Comparison of ENCODE assay signal across 15 cellular contexts in the genomic region with DNA sequence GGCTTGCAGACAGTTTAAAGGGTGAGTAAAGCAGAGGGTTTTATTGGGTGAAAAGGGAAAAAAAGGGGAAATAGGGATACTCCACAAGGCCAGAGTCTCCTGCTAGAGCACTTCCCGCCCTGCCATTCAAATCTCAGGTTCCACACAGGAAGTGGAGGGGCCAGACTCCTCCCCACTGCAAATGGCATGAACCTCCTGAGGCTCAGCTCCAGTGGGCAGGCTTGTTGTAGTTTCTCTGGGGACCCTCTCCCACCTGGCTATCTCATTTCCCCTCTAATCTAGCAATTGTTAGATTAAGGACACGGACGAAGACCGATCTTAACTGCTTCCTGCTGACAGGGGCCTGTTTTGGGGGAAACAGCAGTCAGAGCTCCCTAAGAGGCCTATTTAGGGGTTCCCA. TPM values are rescaled to one million over a fixed set of nuclear protein-coding genes. Genes with fewer than 3 reads are reported as not detected.
DNase-seq lines count a peak whose midpoint lies in the region; ATAC-seq and TF ChIP-seq lines count a peak whose summit lies in the region.
"Had no signal": no experiment of that assay in that cellular context is flagged by ENCODE, and none has a peak within 500 bp of the region (broad histone marks: within the 10 kb centered on the region; RNA-seq: fewer than 3 reads in every experiment).

No MANE protein-coding gene starts in this region.

- H3K27ac ChIP-seq in OCI-LY7 (ENCODE audit: low read depth, low read length, poor library complexity, severe bottlenecking): no peak overlapping the region
- H3K27ac ChIP-seq in smooth muscle cell (ENCODE audit: low read depth): no peak overlapping the region
- H3K27ac ChIP-seq: SJCRH30, upper lobe of left lung had no signal

- H3K9me2 ChIP-seq in OCI-LY7 (ENCODE audit: insufficient read depth, low read length): no peaks in the 10 kb centered on the region

- H3K36me3 ChIP-seq in OCI-LY7 (ENCODE audit: insufficient read depth, low read length) (peaks cover 28% of the 10 kb centered on the region), smooth muscle cell (ENCODE audit: low read depth) (no peaks in the 10 kb centered on the region)
- H3K36me3 ChIP-seq: upper lobe of left lung had no signal

- TF ChIP-seq CTCF in OCI-LY7 (conservative IDR thresholded peaks at IDR 0.05; ENCODE audit: low read length) (no peak), smooth muscle cell (IDR thresholded peaks at IDR 0.05; ENCODE audit: borderline replicate concordance, insufficient read depth, poor library complexity, severe bottlenecking) (no peak)

- peaks cover 36% of the 10 kb centered on the region for H3K4me1 Mint-ChIP-seq in activated naive CD4-positive, alpha-beta T cell treated with anti-CD3 and anti-CD28 coated beads, Interleukin-2, amount 50 U/mL, for 24 hours
- peaks cover 14% of the 10 kb centered on the region for H3K4me1 Mint-ChIP-seq in activated naive CD4-positive, alpha-beta T cell treated with anti-CD3 and anti-CD28 coated beads, Interleukin-2, amount 10 ng/mL, durations not matched to agents 7 days and 5 days
- H3K4me1 Mint-ChIP-seq in stimulated activated effector memory CD8-positive, alpha-beta T cell treated with anti-CD3 and anti-CD28 coated beads, Interleukin-12 subunit alpha, Interleukin-12 subunit beta, amount 100 ng/mL, for 72 hours: peaks cover 19% of the 10 kb centered on the region

- H3K4me1 ChIP-seq in OCI-LY7 (ENCODE audit: insufficient read depth, low read length, poor library complexity, severe bottlenecking) (peaks cover 13% of the 10 kb centered on the region), smooth muscle cell (ENCODE audit: low read depth) (no peaks in the 10 kb centered on the region)

- peak; percentile 54 for ATAC-seq in left ventricle myocardium superior
- no peak for ATAC-seq in stimulated activated effector memory CD8-positive, alpha-beta T cell treated with anti-CD3 and anti-CD28 coated beads, Interleukin-12 subunit alpha, Interleukin-12 subunit beta, amount 100 ng/mL, for 72 hours

- H3K9me3 ChIP-seq in OCI-LY7 (ENCODE audit: low read length) (peaks cover 15% of the 10 kb centered on the region; the same call in 1 of the 2 replicates), smooth muscle cell (replicated peaks; ENCODE audit: low read depth) (no peaks in the 10 kb centered on the region)
- H3K9me3 ChIP-seq: SJCRH30, upper lobe of left lung had no signal

- CTCF ChIA-PET in activated naive CD4-positive, alpha-beta T cell treated with anti-CD3 and anti-CD28 coated beads, Interleukin-2, amount 10 ng/mL, durations not matched to agents 7 days and 5 days (lab: Charles Lee): interaction anchor here (1.0 kb wide), 1 partner anchor 103 kb away, joined by 3 read pairs; no protein-coding TSS in a partner anchor
- CTCF ChIA-PET in OCI-LY7 (lab: Charles Lee; ENCODE audit: unreplicated experiment): no interaction called here

- H3K27ac Mint-ChIP-seq in activated naive CD4-positive, alpha-beta T cell treated with anti-CD3 and anti-CD28 coated beads, Interleukin-2, amount 50 U/mL, for 24 hours: peak overlapping the region; percentile 51
- H3K27ac Mint-ChIP-seq in activated naive CD4-positive, alpha-beta T cell treated with anti-CD3 and anti-CD28 coated beads, Interleukin-2, amount 10 ng/mL, durations not matched to agents 7 days and 5 days: no peak overlapping the region
- peak overlapping the region; percentile 65 for H3K27ac Mint-ChIP-seq in stimulated activated effector memory CD8-positive, alpha-beta T cell treated with anti-CD3 and anti-CD28 coated beads, Interleukin-12 subunit alpha, Interleukin-12 subunit beta, amount 100 ng/mL, for 72 hours

- intact Hi-C loops in OCI-LY7 (cut with micrococcal nuclease; ENCODE audit: unreplicated experiment) (no loop called here), left ventricle myocardium superior (cut with micrococcal nuclease) (no loop called here)

- H2AFZ ChIP-seq in OCI-LY7 (ENCODE audit: low read length) (no peak overlapping the region), smooth muscle cell (ENCODE audit: low read depth) (no peak overlapping the region)

- H3K79me2 ChIP-seq in OCI-LY7 (ENCODE audit: insufficient read depth, low read depth, low read length) (peaks cover 59% of the 10 kb centered on the region), smooth muscle cell (ENCODE audit: low read depth) (peaks cover 99% of the 10 kb centered on the region)

- no TSS peak for BruUV-seq in OCI-LY7 (replicated peaks; lab: Mats Ljungman, UMichigan)

- POLR2A ChIA-PET in OCI-LY7 (lab: Charles Lee): interaction anchor here (1.2 kb wide), 1 partner anchor 12 kb away, joined by 3 read pairs; no protein-coding TSS in a partner anchor

- H3K4me3 ChIP-seq in OCI-LY7 (ENCODE audit: low read depth, low read length, poor library complexity, severe bottlenecking): no peak overlapping the region
- no peak overlapping the region for H3K4me3 ChIP-seq in smooth muscle cell
- H3K4me3 ChIP-seq: SJCRH30, upper lobe of left lung had no signal

- no peak overlapping the region for H3K4me3 Mint-ChIP-seq in activated naive CD4-positive, alpha-beta T cell treated with anti-CD3 and anti-CD28 coated beads, Interleukin-2, amount 50 U/mL, for 24 hours
- no peak overlapping the region for H3K4me3 Mint-ChIP-seq in activated naive CD4-positive, alpha-beta T cell treated with anti-CD3 and anti-CD28 coated beads, Interleukin-2, amount 10 ng/mL, durations not matched to agents 7 days and 5 days
- H3K4me3 Mint-ChIP-seq in stimulated activated effector memory CD8-positive, alpha-beta T cell treated with anti-CD3 and anti-CD28 coated beads, Interleukin-12 subunit alpha, Interleukin-12 subunit beta, amount 100 ng/mL, for 72 hours: no peak overlapping the region

- H3K9ac ChIP-seq in smooth muscle cell (ENCODE audit: low read depth): no peak overlapping the region

- no peaks in the 10 kb centered on the region for H3K9me3 Mint-ChIP-seq in activated naive CD4-positive, alpha-beta T cell treated with anti-CD3 and anti-CD28 coated beads, Interleukin-2, amount 50 U/mL, for 24 hours
- H3K9me3 Mint-ChIP-seq in activated naive CD4-positive, alpha-beta T cell treated with anti-CD3 and anti-CD28 coated beads, Interleukin-2, amount 10 ng/mL, durations not matched to agents 7 days and 5 days: no peaks in the 10 kb centered on the region
- H3K9me3 Mint-ChIP-seq in stimulated activated effector memory CD8-positive, alpha-beta T cell treated with anti-CD3 and anti-CD28 coated beads, Interleukin-12 subunit alpha, Interleukin-12 subunit beta, amount 100 ng/mL, for 72 hours: no peaks in the 10 kb centered on the region

- H4K20me1 ChIP-seq in OCI-LY7 (ENCODE audit: insufficient read depth, low read length) (no peaks in the 10 kb centered on the region), smooth muscle cell (ENCODE audit: low read depth) (peaks cover 100% of the 10 kb centered on the region)

- WGBS in smooth muscle cell (ENCODE audit: low lambda C conversion rate): 84% methylated on average over 4 of the region's 4 CpGs

- no peaks in the 10 kb centered on the region for H3K27me3 ChIP-seq in smooth muscle cell (ENCODE audit: low read depth)
- H3K27me3 ChIP-seq: SJCRH30, upper lobe of left lung had no signal

- no peak for DNase-seq in activated naive CD4-positive, alpha-beta T cell treated with anti-CD3 and anti-CD28 coated beads, Interleukin-2, amount 10 ng/mL, durations not matched to agents 7 days and 5 days
- DNase-seq in OCI-LY7 (ENCODE audit: low spot score) (peak; percentile 21), left ventricle myocardium superior (no peak), NCI-H82 (lab: John Stamatoyannopoulos, UW) (no peak), DMS153 treated with DMSO at 0.1 percent for 48 hours (lab: John Stamatoyannopoulos, UW; ENCODE audit: unreplicated experiment) (no peak), smooth muscle cell (lab: John Stamatoyannopoulos, UW; ENCODE audit: unreplicated experiment) (no peak)
- no peak for DNase-seq in stimulated activated effector memory CD8-positive, alpha-beta T cell treated with anti-CD3 and anti-CD28 coated beads, Interleukin-12 subunit alpha, Interleukin-12 subunit beta, amount 100 ng/mL, for 72 hours (ENCODE audit: low spot score in 2 of 2)
- DNase-seq: activated CD4-positive, CD25-positive, alpha-beta regulatory T cell; amniotic stem cell; DND-41; NCI-H1694; NCI-H774 had no signal

- peaks cover 4% of the 10 kb centered on the region for H3K36me3 Mint-ChIP-seq in activated naive CD4-positive, alpha-beta T cell treated with anti-CD3 and anti-CD28 coated beads, Interleukin-2, amount 50 U/mL, for 24 hours
- peaks cover 9% of the 10 kb centered on the region for H3K36me3 Mint-ChIP-seq in activated naive CD4-positive, alpha-beta T cell treated with anti-CD3 and anti-CD28 coated beads, Interleukin-2, amount 10 ng/mL, durations not matched to agents 7 days and 5 days
- no peaks in the 10 kb centered on the region for H3K36me3 Mint-ChIP-seq in stimulated activated effector memory CD8-positive, alpha-beta T cell treated with anti-CD3 and anti-CD28 coated beads, Interleukin-12 subunit alpha, Interleukin-12 subunit beta, amount 100 ng/mL, for 72 hours

- no peaks in the 10 kb centered on the region for H3F3A ChIP-seq in smooth muscle cell (ENCODE audit: low read depth)

- H3K27me3 Mint-ChIP-seq in activated naive CD4-positive, alpha-beta T cell treated with anti-CD3 and anti-CD28 coated beads, Interleukin-2, amount 50 U/mL, for 24 hours: no peaks in the 10 kb centered on the region
- H3K27me3 Mint-ChIP-seq in activated naive CD4-positive, alpha-beta T cell treated with anti-CD3 and anti-CD28 coated beads, Interleukin-2, amount 10 ng/mL, durations not matched to agents 7 days and 5 days: no peaks in the 10 kb centered on the region

- peak overlapping the region; percentile 19; the same call in 1 of the 2 replicates for H3K4me2 ChIP-seq in OCI-LY7 (ENCODE audit: low read length)
- no peak overlapping the region for H3K4me2 ChIP-seq in smooth muscle cell

RNA-seq across cellular contexts. Expression of gene TAOK1, which starts 43.4 kb away (rescaled TPM):
- total RNA-seq in OCI-LY7 (2014; rRNA removed; shearing (Covaris generic)): 30.4 and 30.5 TPM in 2 replicates
- total RNA-seq in OCI-LY7 (2022): 46.8 and 49.7 TPM in 2 replicates
- 43.0 TPM for total RNA-seq in left ventricle myocardium superior
- total RNA-seq in smooth muscle cell: 58.7 and 76.8 TPM in 2 replicates
- 4.7 and 4.9 TPM in 2 replicates for polyA plus RNA-seq in smooth muscle cell
